ENCODE assay signal across 8 cellular contexts in the genomic region with DNA sequence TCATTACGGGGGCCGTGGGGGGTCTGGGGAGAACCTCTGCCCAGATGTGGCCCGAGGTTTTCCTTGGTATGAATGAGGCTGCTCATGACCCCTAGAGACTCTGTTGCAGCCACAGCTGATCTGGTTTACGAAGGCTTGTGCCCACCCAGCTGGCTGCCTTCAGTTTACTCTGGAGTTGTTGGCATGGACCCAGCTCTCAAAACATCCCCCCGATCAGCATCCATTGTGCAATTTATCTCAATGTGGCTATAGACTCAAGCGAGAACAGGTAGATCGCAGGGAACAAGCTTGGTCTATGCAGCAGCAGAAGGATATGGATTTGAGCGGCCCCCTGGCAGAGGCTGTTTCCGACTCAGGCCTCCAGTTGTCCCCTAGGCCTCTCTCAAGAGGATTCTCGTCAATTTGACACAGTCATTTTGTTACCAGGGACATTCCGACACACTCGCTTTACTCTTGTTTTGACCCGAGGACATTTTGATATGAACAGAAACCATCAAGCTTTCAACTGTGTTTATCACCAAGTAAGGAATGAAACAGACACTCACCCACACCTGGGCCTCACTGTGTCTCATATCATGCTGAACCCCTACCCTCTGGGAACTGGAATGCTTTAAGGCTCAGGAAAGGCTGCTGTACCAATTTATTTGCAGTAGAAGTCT.
A peak's percentile ranks its signal among the peaks of the same experiment; 100 is the strongest.
DNase-seq lines count a peak whose midpoint lies in the region; ATAC-seq and TF ChIP-seq lines count a peak whose summit lies in the region.

No MANE protein-coding gene starts in this region.

- peaks cover 41% of the 10 kb centered on the region for H3K4me1 Mint-ChIP-seq in memory B cell

- DNase-seq in GM20000 (ENCODE audit: low spot score) (peak; percentile 75), memory B cell (ENCODE audit: low spot score in 2 of 2) (no peak), cerebellum (ENCODE audit: low spot score) (no peak), AG08395 (ENCODE audit: low spot score) (no peak), NCI-H446 treated with DMSO at 0.1 percent for 48 hours (lab: John Stamatoyannopoulos, UW) (no peak)

- peaks cover 10% of the 10 kb centered on the region for H3K27me3 Mint-ChIP-seq in memory B cell

- H3K27ac Mint-ChIP-seq in memory B cell: peak overlapping the region; percentile 86

- H3K4me3 Mint-ChIP-seq in memory B cell: peak overlapping the region; percentile 41

- TF ChIP-seq CTCF in GM20000 (IDR thresholded peaks at IDR 0.05; ENCODE audit: extremely low read depth, missing control alignments): no peak

- ATAC-seq in GM18508 (IDR thresholded peaks at IDR 0.05; ENCODE audit: insufficient read depth, unreplicated experiment): peak; percentile 56
- ATAC-seq in HG03196 (IDR thresholded peaks at IDR 0.05; ENCODE audit: unreplicated experiment): peak; percentile 53
- ATAC-seq in memory B cell (ENCODE audit: low read depth): no peak
- no peak for ATAC-seq in HG02970 (IDR thresholded peaks at IDR 0.05; ENCODE audit: low FRiP score, unreplicated experiment)

- H3K9me3 Mint-ChIP-seq in memory B cell: peaks cover 3% of the 10 kb centered on the region

- peaks cover 5% of the 10 kb centered on the region for H3K36me3 Mint-ChIP-seq in memory B cell

Comparison
In these comparisons a context has a peak if more than half of its experiments do, and no peak if none do; other contexts are left out.
1. ATAC-seq: peak in GM18508 (single experiment) and HG03196 (single experiment); none in memory B cell (single experiment) and HG02970 (single experiment).